In genomic region chr14:28406181-28406580, GRCh38 we compare ENCODE assay signal across 26 cellular contexts.
DNase-seq lines count a peak whose midpoint lies in the region; ATAC-seq and TF ChIP-seq lines count a peak whose summit lies in the region.
"Had no signal": no experiment of that assay in that cellular context is flagged by ENCODE, and none has a peak within 500 bp of the region (broad histone marks: within the 10 kb centered on the region; RNA-seq: fewer than 3 reads in every experiment).

No MANE protein-coding gene starts in this region.

- no peak overlapping the region for H2AFZ ChIP-seq in smooth muscle cell (ENCODE audit: low read depth)

- peak; percentile 11 to 71 for DNase-seq in NCI-H446 (lab: John Stamatoyannopoulos, UW)
- DNase-seq in astrocyte of the cerebellum (ENCODE audit: low read depth), result peak; percentile 31
- DNase-seq in fibroblast of the aortic adventitia (ENCODE audit: low read depth), result peak; percentile 20
- no peak for DNase-seq in lower leg skin (ENCODE audit: low spot score in 2 of 2)
- no peak for DNase-seq in smooth muscle cell (lab: John Stamatoyannopoulos, UW; ENCODE audit: unreplicated experiment)
- DNase-seq: activated CD4-positive, alpha-beta memory T cell treated with anti-CD3 and anti-CD28 coated beads, Interleukin-2, amount 10 ng/mL, durations not matched to agents 7 days and 5 days; activated CD8-positive, alpha-beta memory T cell treated with anti-CD3 and anti-CD28 coated beads, Interleukin-2, amount 50 U/mL, for 4 hours; activated naive CD4-positive, alpha-beta T cell; brain microvascular endothelial cell; effector CD4-positive, alpha-beta T cell; MG63; naive B cell; NCI-H1105 treated with DMSO at 0.1 percent for 48 hours; NCI-H2029; NCI-H748 treated with DMSO at 0.1 percent for 48 hours; SHP77; sigmoid colon; stimulated activated CD4-positive, alpha-beta T cell treated with anti-CD3 and anti-CD28 coated beads, Interleukin-15, amount 100 ng/mL, for 24 hours; T-helper 2 cell; transverse colon had no signal

- TF ChIP-seq CTCF in astrocyte of the cerebellum (IDR thresholded peaks at IDR 0.05; ENCODE audit: low read depth, low read length, missing control alignments), result no peak
- no peak for TF ChIP-seq CTCF in fibroblast of the aortic adventitia (IDR thresholded peaks at IDR 0.05; ENCODE audit: insufficient read depth, low read length)
- no peak for TF ChIP-seq CTCF in lower leg skin (IDR thresholded peaks at IDR 0.05)
- TF ChIP-seq CTCF in smooth muscle cell (IDR thresholded peaks at IDR 0.05; ENCODE audit: borderline replicate concordance, insufficient read depth, poor library complexity, severe bottlenecking), result no peak

- in situ Hi-C loops in astrocyte of the cerebellum (cut with HindIII; ENCODE audit: low sequenced_read_pairs), result no loop called here

- ATAC-seq in GM18909 (IDR thresholded peaks at IDR 0.05; ENCODE audit: poor library complexity, unreplicated experiment) (no peak), GM19328 (IDR thresholded peaks at IDR 0.05; ENCODE audit: unreplicated experiment) (no peak)
- ATAC-seq: activated CD4-positive, CD25-positive, alpha-beta regulatory T cell treated with anti-CD3 and anti-CD28 coated beads, Interleukin-2, amount 50 U/mL, for 24 hours; Panc1; stimulated activated effector memory CD8-positive, alpha-beta T cell treated with anti-CD3 and anti-CD28 coated beads, Interleukin-12 subunit alpha, Interleukin-12 subunit beta, amount 100 ng/mL, for 72 hours had no signal

- intact Hi-C loops in lower leg skin (cut with DNase I; ENCODE audit: low total_unique reads), result no loop called here

- H3K79me2 ChIP-seq in smooth muscle cell (ENCODE audit: low read depth), result no peaks in the 10 kb centered on the region

- no peaks in the 10 kb centered on the region for H3K36me3 ChIP-seq in smooth muscle cell (ENCODE audit: low read depth)
- H3K36me3 ChIP-seq: BLaER1 treated with 17β-estradiol and CSF1 and Interleukin-3, amounts not matched to agents 10 nM and 100 nM; brain microvascular endothelial cell; MG63; sigmoid colon; transverse colon had no signal

- H4K20me1 ChIP-seq in smooth muscle cell (ENCODE audit: low read depth), result no peaks in the 10 kb centered on the region
- H4K20me1 ChIP-seq: BLaER1 treated with 17β-estradiol and CSF1 and Interleukin-3, amounts not matched to agents 10 nM and 100 nM had no signal

- 14 to 27% methylated on average over 2 of the region's 2 CpGs for WGBS in lower leg skin, 2 donors
- 62% methylated on average over 2 of the region's 2 CpGs for WGBS in smooth muscle cell (ENCODE audit: low lambda C conversion rate)

- no peak overlapping the region for H3K4me3 ChIP-seq in astrocyte of the cerebellum (ENCODE audit: low read depth, low read length)
- no peak overlapping the region for H3K4me3 ChIP-seq in fibroblast of the aortic adventitia (ENCODE audit: low read depth, low read length)
- no peak overlapping the region for H3K4me3 ChIP-seq in lower leg skin (ENCODE audit: low read depth, poor library complexity, severe bottlenecking)
- H3K4me3 ChIP-seq in smooth muscle cell, result no peak overlapping the region
- H3K4me3 ChIP-seq: BLaER1 treated with 17β-estradiol and CSF1 and Interleukin-3, amounts not matched to agents 10 nM and 100 nM; MG63; sigmoid colon; transverse colon had no signal

- H3K4me1 ChIP-seq in smooth muscle cell (ENCODE audit: low read depth), result no peaks in the 10 kb centered on the region
- H3K4me1 ChIP-seq: BLaER1 treated with 17β-estradiol and CSF1 and Interleukin-3, amounts not matched to agents 10 nM and 100 nM; sigmoid colon; transverse colon had no signal

- no peaks in the 10 kb centered on the region for H3F3A ChIP-seq in smooth muscle cell (ENCODE audit: low read depth)

- H3K9me3 ChIP-seq in smooth muscle cell (replicated peaks; ENCODE audit: low read depth), result no peaks in the 10 kb centered on the region
- H3K9me3 ChIP-seq: BLaER1 treated with 17β-estradiol and CSF1 and Interleukin-3, amounts not matched to agents 10 nM and 100 nM; MG63; sigmoid colon; transverse colon had no signal

- no peak for TF ChIP-seq POLR2A in lower leg skin (IDR thresholded peaks at IDR 0.05)

- H3K27me3 ChIP-seq in smooth muscle cell (ENCODE audit: low read depth), result no peaks in the 10 kb centered on the region
- H3K27me3 ChIP-seq: BLaER1 treated with 17β-estradiol and CSF1 and Interleukin-3, amounts not matched to agents 10 nM and 100 nM; brain microvascular endothelial cell; MG63; sigmoid colon; transverse colon had no signal

- no peak overlapping the region for H3K4me2 ChIP-seq in smooth muscle cell
- H3K4me2 ChIP-seq: BLaER1 treated with 17β-estradiol and CSF1 and Interleukin-3, amounts not matched to agents 10 nM and 100 nM had no signal

- no peak overlapping the region for H3K27ac ChIP-seq in smooth muscle cell (ENCODE audit: low read depth)
- H3K27ac ChIP-seq: BLaER1 treated with 17β-estradiol and CSF1 and Interleukin-3, amounts not matched to agents 10 nM and 100 nM; brain microvascular endothelial cell; sigmoid colon; transverse colon had no signal

- H3K9ac ChIP-seq in smooth muscle cell (ENCODE audit: low read depth), result no peak overlapping the region
- H3K9ac ChIP-seq: BLaER1 treated with 17β-estradiol and CSF1 and Interleukin-3, amounts not matched to agents 10 nM and 100 nM had no signal

Comparison
In these comparisons a context has a peak if more than half of its experiments do, and no peak if none do; other contexts are left out.
1. DNase-seq: peak in NCI-H446 (2 of 2), astrocyte of the cerebellum (single experiment) and fibroblast of the aortic adventitia (single experiment); none in lower leg skin (0 of 2) and smooth muscle cell (single experiment).